1 cellular context compared by ENCODE assay signal in genomic region chr6:111976169-111976568, GRCh38.
TF ChIP-seq lines count a peak whose summit lies in the region.

No MANE protein-coding gene starts in this region.

TF ChIP-seq in HEK293, 187 proteins besides CTCF, POLR2A, EP300 and RAD21 (continued from another document):
- no peak for TF ChIP-seq ZNF121 (tag by site-specific recombination; IDR thresholded peaks at IDR 0.05)
- TF ChIP-seq ZBTB7A (tag by site-specific recombination; IDR thresholded peaks at IDR 0.05; ENCODE audit: low read depth) = no peak
- no peak for TF ChIP-seq ZBTB11 (tag by site-specific recombination; conservative IDR thresholded peaks at IDR 0.05; ENCODE audit: low read depth)
- TF ChIP-seq ZNF777 (tag by site-specific recombination; IDR thresholded peaks at IDR 0.05; ENCODE audit: borderline replicate concordance) = no peak
- no peak for TF ChIP-seq SP2 (tag by site-specific recombination; IDR thresholded peaks at IDR 0.05)
- no peak for TF ChIP-seq PBX3 (CRISPR knock-in tag; IDR thresholded peaks at IDR 0.05)
